1 cellular context compared by ENCODE assay signal in the genomic region with DNA sequence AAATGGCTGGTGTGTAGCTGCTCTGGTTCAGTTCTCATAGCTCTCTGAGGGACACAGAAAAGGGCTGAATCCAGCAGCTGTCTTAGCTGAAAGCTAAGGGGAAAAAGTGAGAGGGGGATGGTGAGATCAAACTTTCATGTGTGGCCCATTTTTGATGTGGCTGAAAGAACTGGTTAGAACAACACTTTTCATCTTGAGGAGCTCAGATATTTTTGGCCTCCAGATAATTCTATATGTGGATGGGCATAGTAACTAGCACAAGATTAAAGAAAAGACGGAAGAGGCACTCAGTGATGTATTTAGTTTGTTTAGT.
TF ChIP-seq lines count a peak whose summit lies in the region.

No MANE protein-coding gene starts in this region.

TF ChIP-seq in IMR-90, 13 proteins besides CTCF, POLR2A, EP300 and RAD21:
- TF ChIP-seq, protein P1, sequence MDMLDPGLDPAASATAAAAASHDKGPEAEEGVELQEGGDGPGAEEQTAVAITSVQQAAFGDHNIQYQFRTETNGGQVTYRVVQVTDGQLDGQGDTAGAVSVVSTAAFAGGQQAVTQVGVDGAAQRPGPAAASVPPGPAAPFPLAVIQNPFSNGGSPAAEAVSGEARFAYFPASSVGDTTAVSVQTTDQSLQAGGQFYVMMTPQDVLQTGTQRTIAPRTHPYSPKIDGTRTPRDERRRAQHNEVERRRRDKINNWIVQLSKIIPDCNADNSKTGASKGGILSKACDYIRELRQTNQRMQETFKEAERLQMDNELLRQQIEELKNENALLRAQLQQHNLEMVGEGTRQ (IDR thresholded peaks at IDR 0.05; ENCODE audit: low read depth, low read length): no peak
- TF ChIP-seq RFX5 (IDR thresholded peaks at IDR 0.05; ENCODE audit: low read depth, low read length): no peak
- TF ChIP-seq MAFK (IDR thresholded peaks at IDR 0.05; ENCODE audit: low read depth, low read length): no peak
TF ChIP-seq in IMR-90: peak in this region for 0.
